In the genomic region with DNA sequence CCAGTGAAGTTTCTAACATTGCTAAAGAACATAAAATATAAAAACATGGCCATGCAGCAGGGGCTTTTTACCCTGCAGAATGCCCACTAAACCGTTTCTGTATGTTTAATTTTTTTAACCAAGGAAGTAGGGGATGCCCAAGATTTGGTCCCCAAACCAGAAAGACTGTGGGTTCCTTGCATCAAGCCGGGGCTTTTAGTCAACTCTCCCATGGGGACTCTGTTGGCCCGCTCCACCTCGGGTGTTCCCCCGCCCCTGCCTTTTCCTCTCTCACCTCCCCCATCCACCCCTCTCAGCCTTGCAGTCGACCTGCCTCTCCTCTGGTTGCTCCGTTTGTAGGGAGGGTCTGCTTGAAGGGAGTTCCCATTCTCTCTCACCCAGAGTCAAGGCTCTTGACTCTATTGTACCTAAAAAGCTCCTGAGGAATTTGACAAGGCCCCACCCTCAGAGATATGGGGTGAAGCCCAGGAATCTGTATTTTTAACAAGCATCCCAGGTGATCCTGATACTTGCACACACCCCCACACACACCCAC, we compare ENCODE assay signal across 8 cellular contexts.
DNase-seq lines count a peak whose midpoint lies in the region; ATAC-seq lines count a peak whose summit lies in the region.

No MANE protein-coding gene starts in this region.

- peak overlapping the region; percentile 98 to 100 (median 99) for H3K27ac Mint-ChIP-seq in naive B cell

- H3K4me3 Mint-ChIP-seq in naive B cell: peak overlapping the region; percentile 58 to 94 (median 80)

- peaks cover 20% of the 10 kb centered on the region for H3K4me1 ChIP-seq in thymus (ENCODE audit: control insufficient read depth, insufficient read depth, low read length)

- H3K4me3 ChIP-seq in thymus (ENCODE audit: low read length): no peak overlapping the region

- 64% methylated on average over 7 of the region's 7 CpGs for WGBS in thymus

- ATAC-seq in activated CD4-positive, CD25-positive, alpha-beta regulatory T cell treated with anti-CD3 and anti-CD28 coated beads, Interleukin-2, amount 50 U/mL, for 24 hours: no peak
- peak; percentile 45 to 46 for ATAC-seq in naive B cell (ENCODE audit: low read depth in 2 of 2)
- ATAC-seq in GM21529 (IDR thresholded peaks at IDR 0.05; ENCODE audit: unreplicated experiment): no peak

- no peaks in the 10 kb centered on the region for H3K27me3 ChIP-seq in thymus (ENCODE audit: control insufficient read depth, insufficient read depth)

- H3K4me1 Mint-ChIP-seq in naive B cell: peaks cover 50 to 84% (median 57%) of the 10 kb centered on the region in 3 donors

- H3K9me3 Mint-ChIP-seq in naive B cell: no peaks in the 10 kb centered on the region

- H3K27me3 Mint-ChIP-seq in naive B cell: no peaks in the 10 kb centered on the region

- DNase-seq in activated CD4-positive, CD25-positive, alpha-beta regulatory T cell treated with anti-CD3 and anti-CD28 coated beads, Interleukin-2, amount 50 U/mL, for 16 hours (ENCODE audit: low read depth, low spot score): peak; percentile 18
- DNase-seq in activated T-cell treated with anti-CD3 and anti-CD28 coated beads, Interleukin-2, amount 50 U/mL, for 48 hours: peak; percentile 81 to 83
- DNase-seq in naive B cell (peak; percentile 67), OCI-M2 (lab: John Stamatoyannopoulos, UW; ENCODE audit: unreplicated experiment) (no peak), NCI-H1694 (lab: John Stamatoyannopoulos, UW) (no peak)

- no peaks in the 10 kb centered on the region for H3K36me3 ChIP-seq in thymus (ENCODE audit: control insufficient read depth, insufficient read depth)

- no peaks in the 10 kb centered on the region for H3K36me3 Mint-ChIP-seq in naive B cell

- H3K27ac ChIP-seq in thymus (ENCODE audit: low read depth): peak overlapping the region; percentile 93

- H3K9me3 ChIP-seq in thymus (ENCODE audit: control insufficient read depth): no peaks in the 10 kb centered on the region

Comparison
In these comparisons a context has a peak if more than half of its experiments do, and no peak if none do; other contexts are left out.
1. DNase-seq: peak in activated CD4-positive, CD25-positive, alpha-beta regulatory T cell treated with anti-CD3 and anti-CD28 coated beads, Interleukin-2, amount 50 U/mL, for 16 hours (single experiment), activated T-cell treated with anti-CD3 and anti-CD28 coated beads, Interleukin-2, amount 50 U/mL, for 48 hours (2 of 2) and naive B cell (single experiment); none in OCI-M2 (single experiment) and NCI-H1694 (single experiment).
2. ATAC-seq: peak in naive B cell (2 of 2); none in activated CD4-positive, CD25-positive, alpha-beta regulatory T cell treated with anti-CD3 and anti-CD28 coated beads, Interleukin-2, amount 50 U/mL, for 24 hours (0 of 2) and GM21529 (single experiment).